18 cellular contexts compared by ENCODE assay signal in the genomic region with DNA sequence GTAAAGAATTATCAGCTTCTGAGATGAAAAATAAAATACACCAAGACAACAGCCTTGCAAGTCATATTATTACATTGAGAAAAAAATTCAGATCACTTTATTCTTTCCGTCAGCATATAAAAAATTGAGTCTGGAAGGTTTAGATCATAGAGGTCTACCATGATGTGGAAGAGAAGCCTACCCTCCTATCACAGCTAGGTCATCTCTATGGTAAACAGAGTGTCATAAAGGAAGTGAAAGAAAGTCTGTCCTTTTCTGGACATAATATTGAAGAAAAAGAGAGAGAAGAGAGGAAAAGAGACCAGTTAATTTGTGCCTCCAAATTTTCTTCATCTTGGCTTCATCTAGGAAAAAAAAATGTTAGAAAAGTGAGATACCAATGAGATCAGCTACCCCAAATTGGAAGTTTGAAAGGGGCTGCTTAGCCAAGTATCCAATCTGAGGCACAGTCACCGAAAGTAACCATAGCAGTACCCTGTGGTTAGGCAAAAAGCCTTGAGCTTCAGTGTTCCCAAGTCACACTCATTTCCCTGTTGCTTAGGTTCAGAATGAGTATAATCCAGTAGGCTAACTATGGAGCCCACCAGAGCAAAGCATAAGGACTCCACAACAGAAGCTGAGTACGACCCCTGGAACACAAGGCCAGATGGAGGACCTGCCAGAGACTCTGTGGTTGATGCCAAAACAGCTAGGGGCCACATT. TPM values are rescaled to one million over a fixed set of nuclear protein-coding genes. Genes with fewer than 3 reads are reported as not detected.
DNase-seq lines count a peak whose midpoint lies in the region; ATAC-seq and TF ChIP-seq lines count a peak whose summit lies in the region.
"Had no signal": no experiment of that assay in that cellular context is flagged by ENCODE, and none has a peak within 500 bp of the region (broad histone marks: within the 10 kb centered on the region; RNA-seq: fewer than 3 reads in every experiment).

No MANE protein-coding gene starts in this region.

- H3K36me3 ChIP-seq in Loucy (ENCODE audit: insufficient read depth, low read length) (no peaks in the 10 kb centered on the region), MM.1S (replicated peaks; ENCODE audit: insufficient read depth, low read length) (no peaks in the 10 kb centered on the region)
- H3K36me3 ChIP-seq in CD8-positive, alpha-beta T cell (ENCODE audit: insufficient read depth, low read length), result no peaks in the 10 kb centered on the region
- H3K36me3 ChIP-seq: BE2C, HAP-1 had no signal

- H3K4me2 ChIP-seq in Loucy (ENCODE audit: low read depth, low read length, poor library complexity, severe bottlenecking) (no peak overlapping the region), MM.1S (ENCODE audit: low read depth, low read length) (no peak overlapping the region)

- no peaks in the 10 kb centered on the region for H3K9me3 ChIP-seq in Loucy (ENCODE audit: insufficient read depth, low read depth, low read length)
- no peaks in the 10 kb centered on the region for H3K9me3 ChIP-seq in MM.1S (replicated peaks; ENCODE audit: insufficient read depth, low read length)
- H3K9me3 ChIP-seq in CD8-positive, alpha-beta T cell (ENCODE audit: low read length), result no peaks in the 10 kb centered on the region
- H3K9me3 ChIP-seq: BE2C, HAP-1 had no signal

- H3K9me3 Mint-ChIP-seq in activated T-helper 17 cell treated with anti-CD3 and anti-CD28 coated beads, Interleukin-2, amount 50 U/mL, for 72 hours, result no peaks in the 10 kb centered on the region
- H3K9me3 Mint-ChIP-seq in stimulated activated effector memory CD8-positive, alpha-beta T cell treated with anti-CD3 and anti-CD28 coated beads, Interleukin-12 subunit alpha, Interleukin-12 subunit beta, amount 100 ng/mL, for 72 hours, result no peaks in the 10 kb centered on the region
- H3K9me3 Mint-ChIP-seq in activated CD4-positive, alpha-beta memory T cell treated with anti-CD3 and anti-CD28 coated beads for 36 hours, result no peaks in the 10 kb centered on the region
- H3K9me3 Mint-ChIP-seq in CD8-positive, alpha-beta T cell, result no peaks in the 10 kb centered on the region
- H3K9me3 Mint-ChIP-seq: CD4-positive, alpha-beta memory T cell had no signal

- TF ChIP-seq CTCF in Loucy (conservative IDR thresholded peaks at IDR 0.05; ENCODE audit: low read length) (no peak), MM.1S (IDR thresholded peaks at IDR 0.05; ENCODE audit: low read length) (no peak)
- TF ChIP-seq CTCF in CD8-positive, alpha-beta T cell (IDR thresholded peaks at IDR 0.05), result no peak

- intact Hi-C loops in activated CD4-positive, alpha-beta memory T cell treated with anti-CD3 and anti-CD28 coated beads for 36 hours (cut with micrococcal nuclease), result no loop called here
- intact Hi-C loops in CD8-positive, alpha-beta T cell (cut with DNase I, micrococcal nuclease), result no loop called here

- H3K4me1 ChIP-seq in Loucy (ENCODE audit: insufficient read depth, low read length, poor library complexity, severe bottlenecking), result no peaks in the 10 kb centered on the region
- H3K4me1 ChIP-seq in MM.1S (ENCODE audit: low read length), result peaks cover 2% of the 10 kb centered on the region; the same call in 1 of the 2 replicates
- H3K4me1 ChIP-seq in CD8-positive, alpha-beta T cell (ENCODE audit: insufficient read depth, low read length), result no peaks in the 10 kb centered on the region

- no peak overlapping the region for H3K27ac ChIP-seq in MM.1S (ENCODE audit: low read length)
- no peak overlapping the region for H3K27ac ChIP-seq in CD8-positive, alpha-beta T cell (ENCODE audit: low read depth, low read length)
- H3K27ac ChIP-seq: SK-N-MC had no signal

- no peak overlapping the region for H3K4me3 Mint-ChIP-seq in activated T-helper 17 cell treated with anti-CD3 and anti-CD28 coated beads, Interleukin-2, amount 50 U/mL, for 72 hours
- no peak overlapping the region for H3K4me3 Mint-ChIP-seq in stimulated activated effector memory CD8-positive, alpha-beta T cell treated with anti-CD3 and anti-CD28 coated beads, Interleukin-12 subunit alpha, Interleukin-12 subunit beta, amount 100 ng/mL, for 72 hours
- no peak overlapping the region for H3K4me3 Mint-ChIP-seq in activated CD4-positive, alpha-beta memory T cell treated with anti-CD3 and anti-CD28 coated beads for 36 hours
- H3K4me3 Mint-ChIP-seq in CD8-positive, alpha-beta T cell, result no peak overlapping the region
- H3K4me3 Mint-ChIP-seq: CD4-positive, alpha-beta memory T cell; IgD-negative memory B cell had no signal

- no peak for DNase-seq in stimulated activated effector memory CD8-positive, alpha-beta T cell treated with anti-CD3 and anti-CD28 coated beads, Interleukin-12 subunit alpha, Interleukin-12 subunit beta, amount 100 ng/mL, for 72 hours (ENCODE audit: low spot score in 2 of 2)
- no peak for DNase-seq in activated CD4-positive, alpha-beta memory T cell treated with anti-CD3 and anti-CD28 coated beads for 36 hours
- DNase-seq in MM.1S, result no peak
- DNase-seq in CD8-positive, alpha-beta T cell, result no peak
- DNase-seq: BE2C; CD4-positive, alpha-beta memory T cell; NCI-H1105; NCI-H1694 treated with DMSO at 0.1 percent for 48 hours; NCI-H226; NCI-H526; NK-92 treated with Interleukin-12 subunit alpha and Interleukin-12 subunit beta, amount 100 ng/mL, for 24 hours; PC-3 had no signal

- H3K4me1 Mint-ChIP-seq in activated T-helper 17 cell treated with anti-CD3 and anti-CD28 coated beads, Interleukin-2, amount 50 U/mL, for 72 hours, result peaks cover 8% of the 10 kb centered on the region
- peaks cover 18% of the 10 kb centered on the region for H3K4me1 Mint-ChIP-seq in stimulated activated effector memory CD8-positive, alpha-beta T cell treated with anti-CD3 and anti-CD28 coated beads, Interleukin-12 subunit alpha, Interleukin-12 subunit beta, amount 100 ng/mL, for 72 hours
- peaks cover 25% of the 10 kb centered on the region for H3K4me1 Mint-ChIP-seq in activated CD4-positive, alpha-beta memory T cell treated with anti-CD3 and anti-CD28 coated beads for 36 hours (ENCODE audit: low read depth)
- no peaks in the 10 kb centered on the region for H3K4me1 Mint-ChIP-seq in CD8-positive, alpha-beta T cell (ENCODE audit: low read depth)

- H3K27me3 ChIP-seq in Loucy (ENCODE audit: insufficient read depth, low read length, poor library complexity, severe bottlenecking) (no peaks in the 10 kb centered on the region), MM.1S (replicated peaks; ENCODE audit: insufficient read depth, low read length) (no peaks in the 10 kb centered on the region)
- no peaks in the 10 kb centered on the region for H3K27me3 ChIP-seq in CD8-positive, alpha-beta T cell (ENCODE audit: insufficient read depth, low read length)
- H3K27me3 ChIP-seq: BE2C had no signal

- H3K9ac ChIP-seq in Loucy (ENCODE audit: low read depth, low read length, poor library complexity, severe bottlenecking), result no peak overlapping the region
- H3K9ac ChIP-seq in MM.1S (ENCODE audit: low read length), result no peak overlapping the region

- H3K4me3 ChIP-seq in Loucy (ENCODE audit: low read length, poor library complexity, severe bottlenecking) (no peak overlapping the region), MM.1S (ENCODE audit: low read length) (no peak overlapping the region)
- H3K4me3 ChIP-seq in CD8-positive, alpha-beta T cell (ENCODE audit: low read depth, low read length), result no peak overlapping the region
- H3K4me3 ChIP-seq: HAP-1, SK-N-MC had no signal

- no peaks in the 10 kb centered on the region for H3K27me3 Mint-ChIP-seq in activated T-helper 17 cell treated with anti-CD3 and anti-CD28 coated beads, Interleukin-2, amount 50 U/mL, for 72 hours
- no peaks in the 10 kb centered on the region for H3K27me3 Mint-ChIP-seq in activated CD4-positive, alpha-beta memory T cell treated with anti-CD3 and anti-CD28 coated beads for 36 hours
- H3K27me3 Mint-ChIP-seq in CD8-positive, alpha-beta T cell (ENCODE audit: low read depth), result no peaks in the 10 kb centered on the region
- H3K27me3 Mint-ChIP-seq: CD4-positive, alpha-beta memory T cell; IgD-negative memory B cell had no signal

- no peaks in the 10 kb centered on the region for H3F3A ChIP-seq in Loucy (ENCODE audit: low read depth)
- H3F3A ChIP-seq in MM.1S (ENCODE audit: insufficient read depth, low read length), result no peaks in the 10 kb centered on the region

- H4K20me1 ChIP-seq in Loucy (ENCODE audit: insufficient read depth, low read length, poor library complexity, severe bottlenecking) (no peaks in the 10 kb centered on the region), MM.1S (ENCODE audit: insufficient read depth, low read length) (no peaks in the 10 kb centered on the region)

- H3K9me2 ChIP-seq in Loucy (replicated peaks; ENCODE audit: low read depth, low read length), result no peaks in the 10 kb centered on the region
- H3K9me2 ChIP-seq in MM.1S (replicated peaks; ENCODE audit: insufficient read depth, low read length), result no peaks in the 10 kb centered on the region

- CTCF ChIA-PET in activated CD4-positive, alpha-beta memory T cell treated with anti-CD3 and anti-CD28 coated beads for 36 hours (lab: Charles Lee), result no interaction called here
- CTCF ChIA-PET in CD8-positive, alpha-beta T cell (lab: Charles Lee), result interaction anchor here (0.8 to 1.1 kb wide), 2 partner anchors 9 to 11 kb away, joined by 3 read pairs; no protein-coding TSS in a partner anchor

- H3K27ac Mint-ChIP-seq in activated T-helper 17 cell treated with anti-CD3 and anti-CD28 coated beads, Interleukin-2, amount 50 U/mL, for 72 hours, result no peak overlapping the region
- H3K27ac Mint-ChIP-seq in stimulated activated effector memory CD8-positive, alpha-beta T cell treated with anti-CD3 and anti-CD28 coated beads, Interleukin-12 subunit alpha, Interleukin-12 subunit beta, amount 100 ng/mL, for 72 hours, result no peak overlapping the region
- H3K27ac Mint-ChIP-seq in activated CD4-positive, alpha-beta memory T cell treated with anti-CD3 and anti-CD28 coated beads for 36 hours, result no peak overlapping the region
- H3K27ac Mint-ChIP-seq in CD8-positive, alpha-beta T cell, result no peak overlapping the region
- H3K27ac Mint-ChIP-seq: CD4-positive, alpha-beta memory T cell had no signal

- POLR2A ChIA-PET in activated CD4-positive, alpha-beta memory T cell treated with anti-CD3 and anti-CD28 coated beads for 36 hours (lab: Charles Lee), result no interaction called here
- POLR2A ChIA-PET in CD8-positive, alpha-beta T cell (lab: Charles Lee), result no interaction called here

- no peaks in the 10 kb centered on the region for H3K36me3 Mint-ChIP-seq in activated T-helper 17 cell treated with anti-CD3 and anti-CD28 coated beads, Interleukin-2, amount 50 U/mL, for 72 hours (ENCODE audit: low read depth)
- H3K36me3 Mint-ChIP-seq in stimulated activated effector memory CD8-positive, alpha-beta T cell treated with anti-CD3 and anti-CD28 coated beads, Interleukin-12 subunit alpha, Interleukin-12 subunit beta, amount 100 ng/mL, for 72 hours, result no peaks in the 10 kb centered on the region
- H3K36me3 Mint-ChIP-seq in activated CD4-positive, alpha-beta memory T cell treated with anti-CD3 and anti-CD28 coated beads for 36 hours, result no peaks in the 10 kb centered on the region
- no peaks in the 10 kb centered on the region for H3K36me3 Mint-ChIP-seq in CD8-positive, alpha-beta T cell
- H3K36me3 Mint-ChIP-seq: CD4-positive, alpha-beta memory T cell; IgD-negative memory B cell had no signal

- ATAC-seq in GM18868 (IDR thresholded peaks at IDR 0.05; ENCODE audit: unreplicated experiment), result peak; percentile 62
- peak; percentile 26 for ATAC-seq in activated T-helper 17 cell treated with anti-CD3 and anti-CD28 coated beads, Interleukin-2, amount 50 U/mL, for 72 hours (replicated peaks)
- peak; percentile 26 for ATAC-seq in stimulated activated effector memory CD8-positive, alpha-beta T cell treated with anti-CD3 and anti-CD28 coated beads, Interleukin-12 subunit alpha, Interleukin-12 subunit beta, amount 100 ng/mL, for 72 hours
- no peak for ATAC-seq in CD8-positive, alpha-beta T cell
- ATAC-seq: PC-3 had no signal

- no peaks in the 10 kb centered on the region for H3K79me2 ChIP-seq in Loucy (ENCODE audit: insufficient read depth, low read length)
- H3K79me2 ChIP-seq in MM.1S (ENCODE audit: low read length), result no peaks in the 10 kb centered on the region

- H2AFZ ChIP-seq in Loucy (ENCODE audit: low read length) (0 out of 2 replicates have a peak overlapping the region, but pooled peaks have one; percentile 28), MM.1S (ENCODE audit: low read length) (no peak overlapping the region)

RNA-seq across cellular contexts. Expression of a gene that starts 38.1 kb away (rescaled TPM):
- total RNA-seq in activated T-helper 17 cell treated with anti-CD3 and anti-CD28 coated beads, Interleukin-2, amount 50 U/mL, for 72 hours, result 10 to 100 TPM; 68.4 to 94.1 TPM
- 10 to 100 TPM; 86.7 to 87.9 TPM for total RNA-seq in activated CD4-positive, alpha-beta memory T cell treated with anti-CD3 and anti-CD28 coated beads for 36 hours
- 1 to 10 TPM; 3.0 to 3.9 TPM for total RNA-seq in CD8-positive, alpha-beta T cell

Comparison
In these comparisons a context has a peak if more than half of its experiments do, and no peak if none do; other contexts are left out.
1. RNA of a gene that starts 38.1 kb away (total RNA-seq): 68.4 to 94.1 TPM in activated T-helper 17 cell treated with anti-CD3 and anti-CD28 coated beads, Interleukin-2, amount 50 U/mL, for 72 hours and 86.7 to 87.9 TPM in activated CD4-positive, alpha-beta memory T cell treated with anti-CD3 and anti-CD28 coated beads for 36 hours; 3.0 to 3.9 TPM in CD8-positive, alpha-beta T cell; every median in the first group is over 10 times any median in the second.